ENCODE assay signal across 19 cellular contexts in genomic region chr14:25178255-25178654, GRCh38.
DNase-seq lines count a peak whose midpoint lies in the region; ATAC-seq and TF ChIP-seq lines count a peak whose summit lies in the region.
"Had no signal": no experiment of that assay in that cellular context is flagged by ENCODE, and none has a peak within 500 bp of the region (broad histone marks: within the 10 kb centered on the region; RNA-seq: fewer than 3 reads in every experiment).

No MANE protein-coding gene starts in this region.

- H3K4me2 ChIP-seq in PC-3 (ENCODE audit: low read length) (no peak overlapping the region), PC-9 (no peak overlapping the region)

- intact Hi-C loops in PC-3 (cut with micrococcal nuclease): no loop called here
- intact Hi-C loops in right cardiac atrium (cut with DNase I): no loop called here
- intact Hi-C loops in PC-9 (cut with micrococcal nuclease; ENCODE audit: unreplicated experiment): no loop called here

- H3K4me1 ChIP-seq in PC-3 (ENCODE audit: insufficient read depth, low read length) (no peaks in the 10 kb centered on the region), right cardiac atrium (ENCODE audit: control insufficient read depth, insufficient read depth, low read length) (no peaks in the 10 kb centered on the region), PC-9 (replicated peaks; ENCODE audit: insufficient read depth) (no peaks in the 10 kb centered on the region)
- H3K4me1 ChIP-seq: SJCRH30 had no signal

- H3K9me2 ChIP-seq in PC-3 (replicated peaks; ENCODE audit: low read length) (no peaks in the 10 kb centered on the region), PC-9 (ENCODE audit: insufficient read depth) (no peaks in the 10 kb centered on the region)

- H3K9ac ChIP-seq in PC-3 (ENCODE audit: low read length): no peak overlapping the region

- WGBS in right cardiac atrium: 84% methylated on average over 3 of the region's 3 CpGs

- ATAC-seq in PC-3 (peak; percentile 37; the same call in 1 of the 2 replicates), esophagus mucosa (peak; percentile 31), right cardiac atrium (no peak)
- ATAC-seq: HepG2, K562, Panc1 had no signal

- no peaks in the 10 kb centered on the region for H3F3A ChIP-seq in PC-3 (ENCODE audit: low read length, unreplicated experiment)
- no peaks in the 10 kb centered on the region for H3F3A ChIP-seq in PC-9 (ENCODE audit: insufficient read depth, low read depth)

- CTCF ChIA-PET in PC-3 (lab: Charles Lee): no interaction called here
- CTCF ChIA-PET in PC-9 (lab: Charles Lee): no interaction called here

- TF ChIP-seq CTCF in PC-3 (conservative IDR thresholded peaks at IDR 0.05; ENCODE audit: low read depth, low read length): no peak
- TF ChIP-seq CTCF in PC-9 (conservative IDR thresholded peaks at IDR 0.05): no peak

- no peaks in the 10 kb centered on the region for H3K36me3 ChIP-seq in PC-3 (ENCODE audit: low read depth, low read length)
- no peaks in the 10 kb centered on the region for H3K36me3 ChIP-seq in PC-9 (ENCODE audit: low read depth)
- H3K36me3 ChIP-seq: SJCRH30 had no signal

- no peak overlapping the region for H3K4me3 ChIP-seq in PC-3 (ENCODE audit: low read length)
- no peak overlapping the region for H3K4me3 ChIP-seq in right cardiac atrium (ENCODE audit: low read length)
- no peak overlapping the region for H3K4me3 ChIP-seq in PC-9
- H3K4me3 ChIP-seq: K562, SJCRH30 had no signal

- H3K27ac ChIP-seq in PC-3 (ENCODE audit: low read length) (0 out of 2 replicates have a peak overlapping the region, but pooled peaks have one; percentile 3), right cardiac atrium (ENCODE audit: low read length) (no peak overlapping the region), PC-9 (no peak overlapping the region)
- H3K27ac ChIP-seq: SJCRH30 had no signal

- POLR2A ChIA-PET in PC-3 (lab: Charles Lee; ENCODE audit: unreplicated experiment): no interaction called here
- POLR2A ChIA-PET in PC-9 (lab: Charles Lee; ENCODE audit: unreplicated experiment): interaction anchor here (0.7 kb wide), 1 partner anchor 457 kb away, joined by 3 read pairs; no protein-coding TSS in a partner anchor

- no peaks in the 10 kb centered on the region for H3K79me2 ChIP-seq in PC-3 (ENCODE audit: low read length)
- H3K79me2 ChIP-seq in PC-9 (ENCODE audit: low read depth): no peaks in the 10 kb centered on the region

- H2AFZ ChIP-seq in PC-3 (ENCODE audit: low read length): no peak overlapping the region
- H2AFZ ChIP-seq in PC-9: no peak overlapping the region

- peak; percentile 1 for DNase-seq in ELR (ENCODE audit: low read depth)
- DNase-seq in PC-3: peak; percentile 37
- DNase-seq in myocyte (ENCODE audit: low read depth): peak; percentile 6
- no peak for DNase-seq in activated CD4-positive, alpha-beta T cell treated with anti-CD3 and anti-CD28 coated beads for 48 hours
- no peak for DNase-seq in medulla oblongata (ENCODE audit: extremely low spot score)
- DNase-seq in right cardiac atrium: no peak
- no peak for DNase-seq in PC-9
- DNase-seq: H7, NCI-H1092 treated with DMSO at 0.1 percent for 48 hours, NCI-H1436 treated with DMSO at 0.1 percent for 48 hours, NCI-H2029, NCI-H2227 treated with DMSO at 0.1 percent for 48 hours, NCI-H510A treated with DMSO at 0.1 percent for 48 hours, NCI-H748 treated with DMSO at 0.1 percent for 48 hours, SJCRH30 had no signal

- H3K27me3 ChIP-seq in PC-3 (ENCODE audit: low read length) (no peaks in the 10 kb centered on the region), right cardiac atrium (ENCODE audit: control insufficient read depth, insufficient read depth) (no peaks in the 10 kb centered on the region), PC-9 (ENCODE audit: insufficient read depth, low read depth) (no peaks in the 10 kb centered on the region)
- H3K27me3 ChIP-seq: SJCRH30 had no signal

- H3K9me3 ChIP-seq in PC-3 (ENCODE audit: low read length) (peaks cover 13% of the 10 kb centered on the region; the same call in 1 of the 2 replicates), right cardiac atrium (ENCODE audit: control insufficient read depth, low read length) (no peaks in the 10 kb centered on the region), PC-9 (ENCODE audit: insufficient read depth, low read depth) (no peaks in the 10 kb centered on the region)
- H3K9me3 ChIP-seq: SJCRH30 had no signal

- BruUV-seq in PC-3 (replicated peaks; lab: Mats Ljungman, UMichigan) (no TSS peak), PC-9 (replicated peaks; lab: Mats Ljungman, UMichigan) (no TSS peak)

- H4K20me1 ChIP-seq in PC-3 (ENCODE audit: low read length): no peaks in the 10 kb centered on the region
- H4K20me1 ChIP-seq in PC-9 (ENCODE audit: insufficient read depth): no peaks in the 10 kb centered on the region

Comparison
In these comparisons a context has a peak if more than half of its experiments do, and no peak if none do; other contexts are left out.
1. DNase-seq: peak in ELR (single experiment), PC-3 (single experiment) and myocyte (single experiment); none in activated CD4-positive, alpha-beta T cell treated with anti-CD3 and anti-CD28 coated beads for 48 hours (single experiment), medulla oblongata (single experiment), right cardiac atrium (0 of 3) and PC-9 (0 of 2).
2. ATAC-seq: peak in PC-3 (single experiment) and esophagus mucosa (single experiment); none in right cardiac atrium (0 of 2).